19 cellular contexts compared by ENCODE assay signal in the genomic region with DNA sequence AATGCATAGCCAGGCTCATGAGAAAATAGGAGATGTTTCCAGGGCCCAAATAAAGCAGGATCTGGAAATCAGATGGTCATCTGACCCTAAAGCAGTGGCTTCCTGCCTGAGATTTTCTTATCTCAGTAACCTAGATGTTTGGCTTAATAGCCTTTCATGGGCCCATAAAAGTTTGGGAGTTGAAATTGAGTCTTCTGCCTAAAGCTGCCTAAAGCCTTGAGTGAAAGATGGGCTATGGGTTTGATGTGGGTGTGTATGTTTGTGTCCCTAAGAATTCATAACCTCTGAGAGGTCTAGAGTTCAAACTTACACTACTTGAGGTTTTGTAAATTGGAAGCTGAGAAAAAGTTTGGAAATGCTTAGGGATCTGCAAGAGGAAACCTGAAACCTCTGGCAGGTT.
DNase-seq lines count a peak whose midpoint lies in the region; ATAC-seq and TF ChIP-seq lines count a peak whose summit lies in the region.
"Had no signal": no experiment of that assay in that cellular context is flagged by ENCODE, and none has a peak within 500 bp of the region (broad histone marks: within the 10 kb centered on the region; RNA-seq: fewer than 3 reads in every experiment).

No MANE protein-coding gene starts in this region.

- H4K20me1 ChIP-seq in mammary epithelial cell (ENCODE audit: insufficient read depth, low read length), result no peaks in the 10 kb centered on the region

- no peaks in the 10 kb centered on the region for H3K79me2 ChIP-seq in mammary epithelial cell (ENCODE audit: insufficient read depth, low read length)

- H3K27me3 Mint-ChIP-seq in MCF 10A (ENCODE audit: insufficient read depth, unreplicated experiment), result no peaks in the 10 kb centered on the region
- peaks cover 0 to 3% (median 2%) of the 10 kb centered on the region in 3 donors for H3K27me3 Mint-ChIP-seq in immature natural killer cell (ENCODE audit: low read depth in 3 of 3)

- no peak for TF ChIP-seq POLR2A in esophagus muscularis mucosa (IDR thresholded peaks at IDR 0.05; ENCODE audit: low read depth)

- H3K4me1 ChIP-seq in mammary epithelial cell (ENCODE audit: insufficient read depth, low read length) (peaks cover 43% of the 10 kb centered on the region), esophagus muscularis mucosa (peaks cover 31 to 68% (median 64%) of the 10 kb centered on the region in 4 donors), psoas muscle (peaks cover 32% of the 10 kb centered on the region)

- no peak overlapping the region for H3K9ac ChIP-seq in mammary epithelial cell (ENCODE audit: insufficient read depth, low read length)

- intact Hi-C loops in MCF 10A (cut with micrococcal nuclease) (no loop called here), mammary epithelial cell (cut with micrococcal nuclease) (loop anchor here (5.0 kb wide), 2 partner anchors 45 to 220 kb away; no protein-coding TSS in a partner anchor), esophagus muscularis mucosa (cut with DNase I) (no loop called here), psoas muscle (cut with DNase I) (no loop called here)

- H3K9me3 Mint-ChIP-seq in MCF 10A (ENCODE audit: unreplicated experiment) (no peaks in the 10 kb centered on the region), immature natural killer cell (no peaks in the 10 kb centered on the region)

- no TSS peak for BruUV-seq in MCF 10A (replicated peaks; lab: Mats Ljungman, UMichigan)
- BruUV-seq in mammary epithelial cell (replicated peaks; lab: Mats Ljungman, UMichigan), result no TSS peak

- H3K36me3 ChIP-seq in mammary epithelial cell (ENCODE audit: insufficient read depth, low read length) (no peaks in the 10 kb centered on the region), esophagus muscularis mucosa (peaks cover 0 to 9% (median 0%) of the 10 kb centered on the region in 4 donors), psoas muscle (ENCODE audit: insufficient read depth in 1 of 2, low read depth in 1 of 2) (no peaks in the 10 kb centered on the region), MG63 (peaks cover 28% of the 10 kb centered on the region)
- H3K36me3 ChIP-seq: right atrium auricular region had no signal

- H3K27ac Mint-ChIP-seq in MCF 10A (ENCODE audit: low read depth, unreplicated experiment) (peak overlapping the region; percentile 57), immature natural killer cell (no peak overlapping the region)

- H3K9me3 ChIP-seq in mammary epithelial cell (replicated peaks; ENCODE audit: insufficient read depth, low read length) (no peaks in the 10 kb centered on the region), esophagus muscularis mucosa (no peaks in the 10 kb centered on the region), psoas muscle (no peaks in the 10 kb centered on the region), MG63 (no peaks in the 10 kb centered on the region)
- H3K9me3 ChIP-seq: mucosa of descending colon, right atrium auricular region had no signal

- POLR2A ChIA-PET in MCF 10A (lab: Yijun Ruan, JAX), result interaction anchor here (1.5 kb wide), 1 partner anchor 9 kb away, joined by 5 read pairs; no protein-coding TSS in a partner anchor

- H3K4me1 Mint-ChIP-seq in MCF 10A (ENCODE audit: insufficient read depth, unreplicated experiment), result peaks cover 19% of the 10 kb centered on the region
- peaks cover 0 to 9% of the 10 kb centered on the region in 2 donors for H3K4me1 Mint-ChIP-seq in immature natural killer cell

- no peak for TF ChIP-seq EP300 in esophagus muscularis mucosa (IDR thresholded peaks at IDR 0.05)

- H3K4me3 ChIP-seq in mammary epithelial cell (replicated peaks in 1 of 3; ENCODE audit: insufficient read depth in 1 of 3, low read depth in 2 of 3, low read length in 3 of 3), result no peak overlapping the region
- no peak overlapping the region for H3K4me3 ChIP-seq in esophagus muscularis mucosa
- no peak overlapping the region for H3K4me3 ChIP-seq in psoas muscle
- no peak overlapping the region for H3K4me3 ChIP-seq in MG63
- H3K4me3 ChIP-seq: mucosa of descending colon, right atrium auricular region had no signal

- H3K4me3 Mint-ChIP-seq in MCF 10A (ENCODE audit: unreplicated experiment) (no peak overlapping the region), immature natural killer cell (no peak overlapping the region)

- H3K36me3 Mint-ChIP-seq in MCF 10A (ENCODE audit: insufficient read depth, unreplicated experiment) (peaks cover 7% of the 10 kb centered on the region), immature natural killer cell (no peaks in the 10 kb centered on the region)

- dilution Hi-C loops in mammary epithelial cell (cut with HindIII; ENCODE audit: low sequenced_read_pairs), result no loop called here

- H3K27me3 ChIP-seq in mammary epithelial cell (ENCODE audit: insufficient read depth, low read length), result no peaks in the 10 kb centered on the region
- no peaks in the 10 kb centered on the region for H3K27me3 ChIP-seq in esophagus muscularis mucosa
- H3K27me3 ChIP-seq in psoas muscle (ENCODE audit: insufficient read depth in 3 of 3, low read length in 2 of 3), result peaks cover 0 to 2% (median 0%) of the 10 kb centered on the region in 3 donors
- no peaks in the 10 kb centered on the region for H3K27me3 ChIP-seq in MG63
- H3K27me3 ChIP-seq: right atrium auricular region had no signal

- TF ChIP-seq CTCF in MCF 10A (IDR thresholded peaks at IDR 0.05; ENCODE audit: unreplicated experiment) (no peak), mammary epithelial cell (conservative IDR thresholded peaks at IDR 0.05 in 1 of 2, IDR thresholded peaks at IDR 0.05 in 1 of 2; ENCODE audit: extremely low read depth in 1 of 2, insufficient read depth in 1 of 2, low read depth in 1 of 2, low read length in 2 of 2) (no peak), esophagus muscularis mucosa (IDR thresholded peaks at IDR 0.05) (no peak), psoas muscle (IDR thresholded peaks at IDR 0.05) (no peak)

- CTCF ChIA-PET in MCF 10A (lab: Yijun Ruan, JAX), result interaction anchor here (0.9 to 1.9 kb wide), 4 partner anchors 17 to 148 kb away, joined by 3 to 10 read pairs (median 4); no protein-coding TSS in a partner anchor
- CTCF ChIA-PET in mammary epithelial cell (lab: Charles Lee; ENCODE audit: low non-redundant PET), result no interaction called here

- in situ Hi-C loops in mammary epithelial cell (cut with MboI; ENCODE audit: low sequenced_read_pairs in 2 of 2), result loop anchor here (5.0 kb wide), 1 partner anchor 140 kb away; no protein-coding TSS in a partner anchor

- no peak overlapping the region for H3K4me2 ChIP-seq in mammary epithelial cell (ENCODE audit: insufficient read depth, low read depth, low read length)

- no peak for DNase-seq in MCF 10A (ENCODE audit: unreplicated experiment)
- DNase-seq in mammary epithelial cell, result no peak
- no peak for DNase-seq in esophagus muscularis mucosa (ENCODE audit: extremely low spot score)
- DNase-seq in psoas muscle, result no peak
- no peak for DNase-seq in NCI-H2171 treated with DMSO at 0.1 percent for 48 hours (lab: John Stamatoyannopoulos, UW)
- no peak for DNase-seq in immature natural killer cell
- DNase-seq in NCI-H1092 treated with DMSO at 0.1 percent for 48 hours (lab: John Stamatoyannopoulos, UW), result no peak
- DNase-seq in MG63, result no peak
- DNase-seq: 8988T; activated CD4-positive, alpha-beta T cell treated with anti-CD3 and anti-CD28 coated beads for 48 hours; activated CD8-positive, alpha-beta memory T cell treated with anti-CD3 and anti-CD28 coated beads, Interleukin-2, amount 50 U/mL, for 48 hours; activated gamma-delta T cell treated with Interleukin-2 at 50 U/mL for 16 hours; hypothalamus; mucosa of descending colon; NCI-H1694 treated with DMSO at 0.1 percent for 48 hours; NCI-H446; SW 1271 had no signal

- H3K27ac ChIP-seq in mammary epithelial cell (ENCODE audit: insufficient read depth, low read depth, low read length) (no peak overlapping the region), esophagus muscularis mucosa (replicated peaks in 1 of 4) (peak overlapping the region; percentile 63 to 75 (median 66)), psoas muscle (peak overlapping the region; percentile 32)
- H3K27ac ChIP-seq: RWPE1 had no signal

- no peak for ATAC-seq in psoas muscle
- ATAC-seq: mucosa of descending colon had no signal

- no peak overlapping the region for H2AFZ ChIP-seq in mammary epithelial cell (ENCODE audit: low read depth, low read length)
